1 cellular context compared by ENCODE assay signal in the genomic region with DNA sequence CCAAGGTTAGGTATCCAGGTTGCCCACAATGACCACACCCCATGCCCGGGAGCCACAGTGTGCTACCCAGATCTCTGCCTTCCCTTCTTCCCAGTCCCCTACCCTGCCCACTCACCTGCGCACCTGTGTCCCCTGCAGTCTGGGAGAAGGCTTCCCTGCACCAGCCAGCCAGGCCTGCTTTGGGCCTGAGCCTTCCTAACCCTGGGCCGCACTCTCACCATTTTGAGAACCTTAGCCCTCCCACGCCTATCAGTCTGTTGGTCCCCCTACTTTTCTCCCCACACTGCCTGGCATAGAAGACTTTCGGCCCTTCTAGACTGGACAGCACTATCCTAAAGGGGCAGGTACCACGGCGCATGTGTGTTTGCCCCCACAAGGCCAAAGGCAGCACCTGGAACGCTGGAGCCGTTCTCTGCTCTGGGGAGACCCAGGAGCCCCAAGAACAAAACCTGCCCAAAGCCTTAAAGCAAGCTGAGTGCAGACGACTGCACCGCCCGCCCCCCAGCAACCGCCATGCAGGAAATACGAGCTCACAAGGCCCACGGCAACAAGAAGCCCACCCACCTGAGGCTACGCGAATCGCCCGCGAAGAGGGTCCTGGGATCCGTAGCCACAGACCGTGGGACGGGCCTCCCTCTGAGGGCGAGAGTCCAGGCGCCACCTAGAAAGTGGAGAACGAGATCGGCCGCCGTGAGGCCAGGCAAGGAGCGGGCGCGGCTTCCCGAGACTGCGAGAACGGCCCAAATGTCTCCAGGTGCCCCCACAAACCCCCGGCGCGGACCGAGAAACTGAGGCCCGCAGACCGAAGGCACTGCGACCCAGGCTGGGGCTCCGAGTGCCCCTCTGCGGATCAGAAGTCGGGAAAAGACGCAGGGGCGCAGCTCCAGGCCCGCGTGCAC.
TF ChIP-seq lines count a peak whose summit lies in the region.

No MANE protein-coding gene starts in this region.

TF ChIP-seq in K562, 482 proteins besides CTCF, POLR2A, EP300 and RAD21 (continued from another document and continues in another):
- TF ChIP-seq NFE2L1 (tag; IDR thresholded peaks at IDR 0.05; ENCODE audit: borderline replicate concordance, low read depth) (no peak), ZNF76 (CRISPR knock-in tag; IDR thresholded peaks at IDR 0.05; ENCODE audit: borderline replicate concordance) (0 out of 2 replicates have a peak, but pooled peaks have one; percentile 72), SP2 (IDR thresholded peaks at IDR 0.05; ENCODE audit: extremely low read depth, low read depth, low read length, poor library complexity, severe bottlenecking) (no peak), ZNF780A (CRISPR knock-in tag; IDR thresholded peaks at IDR 0.05) (no peak), TAF15 (IDR thresholded peaks at IDR 0.05; ENCODE audit: low read depth, low read length) (peak; percentile 82; the same call in 1 of the 2 replicates), FOXO4 (CRISPR knock-in tag; IDR thresholded peaks at IDR 0.05) (peak; percentile 90), ZNF239 (CRISPR knock-in tag; IDR thresholded peaks at IDR 0.05) (0 out of 2 replicates have a peak, but pooled peaks have one; percentile 26), ZZZ3 (IDR thresholded peaks at IDR 0.05) (no peak), CHD1 (IDR thresholded peaks at IDR 0.05; ENCODE audit: low read length) (no peak), ZNF324 (CRISPR knock-in tag; IDR thresholded peaks at IDR 0.05) (peak; percentile 57; the same call in 1 of the 2 replicates), GTF3C2 (IDR thresholded peaks at IDR 0.05; ENCODE audit: borderline replicate concordance, extremely low read depth, insufficient read length) (no peak), SMARCA4 (IDR thresholded peaks at IDR 0.05) (no peak), NFXL1 (CRISPR knock-in tag; IDR thresholded peaks at IDR 0.05) (no peak; the same call in 1 of the 2 replicates), ZNF696 (CRISPR knock-in tag; conservative IDR thresholded peaks at IDR 0.05) (no peak), MBD2 (IDR thresholded peaks at IDR 0.05; ENCODE audit: borderline replicate concordance, low read depth) (no peak), ZNF174 (CRISPR knock-in tag; IDR thresholded peaks at IDR 0.05) (no peak; the same call in 1 of the 2 replicates), GTF2F1 (IDR thresholded peaks at IDR 0.05; ENCODE audit: low read depth, low read length) (no peak), ZNF124 (CRISPR knock-in tag; IDR thresholded peaks at IDR 0.05) (no peak), ID3 (CRISPR knock-in tag; IDR thresholded peaks at IDR 0.05) (no peak), ID3 (tag; IDR thresholded peaks at IDR 0.05) (no peak), MCM3 (IDR thresholded peaks at IDR 0.05) (no peak), HDAC1 (IDR thresholded peaks at IDR 0.05) (no peak), ESRRA (IDR thresholded peaks at IDR 0.05; ENCODE audit: borderline replicate concordance, low read depth) (no peak), HNRNPLL (IDR thresholded peaks at IDR 0.05; ENCODE audit: low read depth, low read length, poor library complexity, severe bottlenecking) (no peak), ARID3B (CRISPR knock-in tag; IDR thresholded peaks at IDR 0.05; ENCODE audit: borderline replicate concordance) (peak; percentile 87; the same call in 1 of the 2 replicates), PHB2 (IDR thresholded peaks at IDR 0.05; ENCODE audit: low read depth) (no peak), ZNF134 (CRISPR knock-in tag; conservative IDR thresholded peaks at IDR 0.05) (0 out of 2 replicates have a peak, but pooled peaks have one; percentile 19), RFX1 (IDR thresholded peaks at IDR 0.05) (no peak), TAL1 (IDR thresholded peaks at IDR 0.05) (no peak), MYC (IDR thresholded peaks at IDR 0.05; ENCODE audit: low read depth, low read length) (no peak), MYC (CRISPR knock-in tag; IDR thresholded peaks at IDR 0.05; ENCODE audit: borderline replicate concordance, low read depth) (no peak), TEAD1 (CRISPR knock-in tag; IDR thresholded peaks at IDR 0.05) (peak in 1 of 2 experiments; percentile 7; a peak in 1 of 4 replicates), RFX5 (IDR thresholded peaks at IDR 0.05; ENCODE audit: low read depth, low read length) (peak; percentile 54; the same call in 1 of the 2 replicates), GATAD2A (IDR thresholded peaks at IDR 0.05) (no peak), PRMT5 (CRISPR knock-in tag; IDR thresholded peaks at IDR 0.05) (no peak), VEZF1 (CRISPR knock-in tag; IDR thresholded peaks at IDR 0.05) (no peak), FOSL1 (tag; conservative IDR thresholded peaks at IDR 0.05) (no peak), ZNF551 (CRISPR knock-in tag; IDR thresholded peaks at IDR 0.05) (no peak), NCOA6 (IDR thresholded peaks at IDR 0.05) (no peak), MXI1 (IDR thresholded peaks at IDR 0.05; ENCODE audit: low read depth, low read length) (no peak), ZNF232 (CRISPR knock-in tag; IDR thresholded peaks at IDR 0.05) (no peak), CCAR2 (IDR thresholded peaks at IDR 0.05; ENCODE audit: low read depth, low read length) (no peak), ZNF766 (CRISPR knock-in tag; conservative IDR thresholded peaks at IDR 0.05) (no peak), ATF7 (IDR thresholded peaks at IDR 0.05) (no peak)
- TF ChIP-seq, protein P1, sequence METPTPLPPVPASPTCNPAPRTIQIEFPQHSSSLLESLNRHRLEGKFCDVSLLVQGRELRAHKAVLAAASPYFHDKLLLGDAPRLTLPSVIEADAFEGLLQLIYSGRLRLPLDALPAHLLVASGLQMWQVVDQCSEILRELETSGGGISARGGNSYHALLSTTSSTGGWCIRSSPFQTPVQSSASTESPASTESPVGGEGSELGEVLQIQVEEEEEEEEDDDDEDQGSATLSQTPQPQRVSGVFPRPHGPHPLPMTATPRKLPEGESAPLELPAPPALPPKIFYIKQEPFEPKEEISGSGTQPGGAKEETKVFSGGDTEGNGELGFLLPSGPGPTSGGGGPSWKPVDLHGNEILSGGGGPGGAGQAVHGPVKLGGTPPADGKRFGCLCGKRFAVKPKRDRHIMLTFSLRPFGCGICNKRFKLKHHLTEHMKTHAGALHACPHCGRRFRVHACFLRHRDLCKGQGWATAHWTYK (CRISPR knock-in tag; IDR thresholded peaks at IDR 0.05) = no peak; the same call in 1 of the 2 replicates
- TF ChIP-seq, protein P2, sequence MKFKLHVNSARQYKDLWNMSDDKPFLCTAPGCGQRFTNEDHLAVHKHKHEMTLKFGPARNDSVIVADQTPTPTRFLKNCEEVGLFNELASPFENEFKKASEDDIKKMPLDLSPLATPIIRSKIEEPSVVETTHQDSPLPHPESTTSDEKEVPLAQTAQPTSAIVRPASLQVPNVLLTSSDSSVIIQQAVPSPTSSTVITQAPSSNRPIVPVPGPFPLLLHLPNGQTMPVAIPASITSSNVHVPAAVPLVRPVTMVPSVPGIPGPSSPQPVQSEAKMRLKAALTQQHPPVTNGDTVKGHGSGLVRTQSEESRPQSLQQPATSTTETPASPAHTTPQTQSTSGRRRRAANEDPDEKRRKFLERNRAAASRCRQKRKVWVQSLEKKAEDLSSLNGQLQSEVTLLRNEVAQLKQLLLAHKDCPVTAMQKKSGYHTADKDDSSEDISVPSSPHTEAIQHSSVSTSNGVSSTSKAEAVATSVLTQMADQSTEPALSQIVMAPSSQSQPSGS (CRISPR knock-in tag; IDR thresholded peaks at IDR 0.05) = no peak
- TF ChIP-seq, protein P3, sequence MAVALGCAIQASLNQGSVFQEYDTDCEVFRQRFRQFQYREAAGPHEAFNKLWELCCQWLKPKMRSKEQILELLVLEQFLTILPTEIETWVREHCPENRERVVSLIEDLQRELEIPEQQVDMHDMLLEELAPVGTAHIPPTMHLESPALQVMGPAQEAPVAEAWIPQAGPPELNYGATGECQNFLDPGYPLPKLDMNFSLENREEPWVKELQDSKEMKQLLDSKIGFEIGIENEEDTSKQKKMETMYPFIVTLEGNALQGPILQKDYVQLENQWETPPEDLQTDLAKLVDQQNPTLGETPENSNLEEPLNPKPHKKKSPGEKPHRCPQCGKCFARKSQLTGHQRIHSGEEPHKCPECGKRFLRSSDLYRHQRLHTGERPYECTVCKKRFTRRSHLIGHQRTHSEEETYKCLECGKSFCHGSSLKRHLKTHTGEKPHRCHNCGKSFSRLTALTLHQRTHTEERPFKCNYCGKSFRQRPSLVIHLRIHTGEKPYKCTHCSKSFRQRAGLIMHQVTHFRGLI (CRISPR knock-in tag; IDR thresholded peaks at IDR 0.05) = no peak
